24 cellular contexts compared by ENCODE assay signal in the genomic region with DNA sequence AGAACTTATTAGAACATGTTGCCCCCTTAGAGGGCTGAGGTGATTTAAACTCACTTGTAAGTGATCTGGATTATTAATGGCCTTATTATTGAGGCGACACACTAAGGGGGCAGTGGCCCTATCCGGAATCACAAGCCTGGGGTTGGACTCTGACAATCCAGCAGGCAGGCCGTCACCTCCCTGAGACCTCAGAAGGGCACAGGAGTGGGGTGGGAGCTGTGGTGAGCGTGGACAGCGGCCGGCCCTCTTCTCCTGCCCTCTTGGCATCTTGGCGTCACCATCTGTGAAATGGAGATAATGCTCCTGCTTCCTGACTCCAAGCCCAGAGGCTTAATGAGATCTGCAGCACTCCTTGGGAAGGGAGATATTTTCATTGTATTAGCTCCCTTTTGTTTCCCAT. TPM values are rescaled to one million over a fixed set of nuclear protein-coding genes. Genes with fewer than 3 reads are reported as not detected.
"Had no signal": no experiment of that assay in that cellular context is flagged by ENCODE, and none has a peak within 500 bp of the region (broad histone marks: within the 10 kb centered on the region; RNA-seq: fewer than 3 reads in every experiment).

No MANE protein-coding gene starts in this region.

- H3K27me3 ChIP-seq: tibial nerve had no signal

- H3K27me3 Mint-ChIP-seq: activated T-cell treated with anti-CD3 and anti-CD28 coated beads, Interleukin-2, amount 50 U/mL, for 24 hours had no signal

- H3K9me3 ChIP-seq: neutrophil, spleen, tibial nerve had no signal

- H3K27ac Mint-ChIP-seq: activated CD4-positive, alpha-beta memory T cell treated with anti-CD3 and anti-CD28 coated beads, Interleukin-2, amount 10 ng/mL, durations not matched to agents 7 days and 5 days; activated CD4-positive, alpha-beta T cell treated with anti-CD3 and anti-CD28 coated beads, Interleukin-2, amount 10 ng/mL, durations not matched to agents 7 days and 5 days; activated T-cell treated with anti-CD3 and anti-CD28 coated beads, Interleukin-2, amount 50 U/mL, for 24 hours; dendritic cell treated with granulocyte-macrophage colony-stimulating factor and Interleukin-4, amounts not matched to agents 40 ng/mL and 50 ng/mL, for 4 days; endodermal cell; mesothelial cell of epicardium; progenitor cell of endocrine pancreas; T-helper 17 cell; WTC11 had no signal

- H3K36me3 ChIP-seq: neutrophil, tibial nerve had no signal

- H3K36me3 Mint-ChIP-seq: mesothelial cell of epicardium, naive B cell, WTC11 had no signal

- H3K4me1 ChIP-seq: foreskin keratinocyte, tibial nerve had no signal

- H3K4me3 ChIP-seq: spleen, tibial nerve had no signal

- H3K9me3 Mint-ChIP-seq: activated CD4-positive, alpha-beta memory T cell treated with anti-CD3 and anti-CD28 coated beads, Interleukin-2, amount 10 ng/mL, durations not matched to agents 7 days and 5 days; activated CD4-positive, alpha-beta T cell treated with anti-CD3 and anti-CD28 coated beads, Interleukin-2, amount 10 ng/mL, durations not matched to agents 7 days and 5 days; activated T-cell treated with anti-CD3 and anti-CD28 coated beads, Interleukin-2, amount 50 U/mL, for 24 hours; dendritic cell treated with granulocyte-macrophage colony-stimulating factor and Interleukin-4, amounts not matched to agents 40 ng/mL and 50 ng/mL, for 4 days; endodermal cell; mesothelial cell of epicardium; naive B cell; nephron progenitor cell; WTC11 had no signal

- DNase-seq: activated CD4-positive, alpha-beta memory T cell treated with anti-CD3 and anti-CD28 coated beads, Interleukin-2, amount 10 ng/mL, durations not matched to agents 7 days and 5 days; activated CD4-positive, alpha-beta T cell treated with anti-CD3 and anti-CD28 coated beads for 1 hour; activated CD4-positive, alpha-beta T cell treated with anti-CD3 and anti-CD28 coated beads, Interleukin-2, amount 10 ng/mL, durations not matched to agents 7 days and 5 days; activated CD8-positive, alpha-beta memory T cell treated with anti-CD3 and anti-CD28 coated beads, Interleukin-2, amount 50 U/mL, for 48 hours; activated gamma-delta T cell treated with Interleukin-2 at 50 U/mL for 16 hours; activated naive CD4-positive, alpha-beta T cell treated with anti-CD3 and anti-CD28 coated beads, Interleukin-2, amount 50 U/mL, for 16 hours; activated T-cell treated with anti-CD3 and anti-CD28 coated beads, Interleukin-2, amount 50 U/mL, for 24 hours; amniotic stem cell; endodermal cell; foreskin keratinocyte; naive B cell; nephron progenitor cell; spleen; stimulated activated naive CD4-positive, alpha-beta T cell treated with Interleukin-2 at 50 U/mL for 16 hours; T-helper 17 cell had no signal

- H3K4me3 Mint-ChIP-seq: activated CD4-positive, alpha-beta memory T cell treated with anti-CD3 and anti-CD28 coated beads, Interleukin-2, amount 10 ng/mL, durations not matched to agents 7 days and 5 days; activated CD4-positive, alpha-beta T cell treated with anti-CD3 and anti-CD28 coated beads, Interleukin-2, amount 10 ng/mL, durations not matched to agents 7 days and 5 days; activated T-cell treated with anti-CD3 and anti-CD28 coated beads, Interleukin-2, amount 50 U/mL, for 24 hours; dendritic cell treated with granulocyte-macrophage colony-stimulating factor and Interleukin-4, amounts not matched to agents 40 ng/mL and 50 ng/mL, for 4 days; endodermal cell; mesothelial cell of epicardium; nephron progenitor cell; T-helper 17 cell; WTC11 had no signal

- ATAC-seq: esophagus mucosa, foreskin keratinocyte, T-helper 17 cell, WTC11 had no signal

- H3K4me1 Mint-ChIP-seq: activated CD4-positive, alpha-beta memory T cell treated with anti-CD3 and anti-CD28 coated beads, Interleukin-2, amount 10 ng/mL, durations not matched to agents 7 days and 5 days had no signal

- H3K27ac ChIP-seq: foreskin keratinocyte, neutrophil, tibial nerve had no signal

RNA-seq across cellular contexts. Expression of gene IP6K3, which starts 19.6 kb away (rescaled TPM):
- total RNA-seq: activated CD4-positive, alpha-beta memory T cell treated with anti-CD3 and anti-CD28 coated beads, Interleukin-2, amount 10 ng/mL, durations not matched to agents 7 days and 5 days; activated CD4-positive, alpha-beta T cell treated with anti-CD3 and anti-CD28 coated beads, Interleukin-2, amount 10 ng/mL, durations not matched to agents 7 days and 5 days; endodermal cell; foreskin keratinocyte; glomerular endothelial cell; T-helper 17 cell; temporal lobe had no signal
